Comparison of ENCODE assay signal across 2 cellular contexts in the genomic region with DNA sequence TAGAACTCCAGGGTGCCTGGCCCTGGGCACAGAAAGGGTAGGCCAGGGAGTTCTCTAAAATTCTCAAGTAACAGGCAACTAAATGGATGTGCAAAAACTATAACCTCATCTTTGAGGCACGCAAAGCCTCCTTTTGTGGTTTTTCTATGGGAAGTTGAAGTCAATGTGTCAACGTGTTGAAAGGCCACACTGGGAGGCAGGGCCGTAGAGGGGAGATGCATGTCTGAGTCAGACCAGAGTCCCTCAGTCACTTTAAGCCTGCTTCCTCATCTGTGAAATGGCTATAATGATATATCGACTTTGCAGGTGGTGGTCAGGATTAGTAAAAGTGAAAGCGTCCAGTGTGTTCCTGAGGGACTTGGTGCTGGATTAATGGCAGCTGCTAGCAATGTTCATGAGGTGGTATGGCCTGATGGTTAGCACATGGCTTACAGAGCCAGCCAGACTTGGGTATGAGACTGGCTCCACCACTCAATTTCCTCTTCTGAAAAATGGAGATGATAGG.
TF ChIP-seq lines count a peak whose summit lies in the region.

No MANE protein-coding gene starts in this region.

TF ChIP-seq in IMR-90, 13 proteins besides CTCF, POLR2A, EP300 and RAD21:
- TF ChIP-seq BHLHE40 (IDR thresholded peaks at IDR 0.05; ENCODE audit: low read depth, low read length) (no peak), MAFK (IDR thresholded peaks at IDR 0.05; ENCODE audit: low read depth, low read length) (no peak), RCOR1 (IDR thresholded peaks at IDR 0.05; ENCODE audit: insufficient replicate concordance, low read length) (peak; percentile 29), MAZ (IDR thresholded peaks at IDR 0.05; ENCODE audit: borderline replicate concordance, low read depth, low read length) (no peak)
- TF ChIP-seq, protein P1, sequence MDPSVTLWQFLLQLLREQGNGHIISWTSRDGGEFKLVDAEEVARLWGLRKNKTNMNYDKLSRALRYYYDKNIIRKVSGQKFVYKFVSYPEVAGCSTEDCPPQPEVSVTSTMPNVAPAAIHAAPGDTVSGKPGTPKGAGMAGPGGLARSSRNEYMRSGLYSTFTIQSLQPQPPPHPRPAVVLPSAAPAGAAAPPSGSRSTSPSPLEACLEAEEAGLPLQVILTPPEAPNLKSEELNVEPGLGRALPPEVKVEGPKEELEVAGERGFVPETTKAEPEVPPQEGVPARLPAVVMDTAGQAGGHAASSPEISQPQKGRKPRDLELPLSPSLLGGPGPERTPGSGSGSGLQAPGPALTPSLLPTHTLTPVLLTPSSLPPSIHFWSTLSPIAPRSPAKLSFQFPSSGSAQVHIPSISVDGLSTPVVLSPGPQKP (IDR thresholded peaks at IDR 0.05; ENCODE audit: borderline replicate concordance, low read depth, low read length) = no peak

TF ChIP-seq in GM12878, 131 proteins besides CTCF, POLR2A, EP300 and RAD21 (continues in another document):
- TF ChIP-seq RUNX3 (IDR thresholded peaks at IDR 0.05; ENCODE audit: low read length) (peak; percentile 98), ETV6 (conservative IDR thresholded peaks at IDR 0.05 in 1 of 2, IDR thresholded peaks at IDR 0.05 in 1 of 2; ENCODE audit: borderline replicate concordance in 1 of 2, low read depth in 1 of 2) (peak in 1 of 2 experiments; percentile 76; a peak in 2 of 4 replicates), HDAC6 (IDR thresholded peaks at IDR 0.05; ENCODE audit: unreplicated experiment) (no peak), IKZF1 (conservative IDR thresholded peaks at IDR 0.05) (peak; percentile 99), JUNB (IDR thresholded peaks at IDR 0.05) (peak; percentile 96), SRF (IDR thresholded peaks at IDR 0.05; ENCODE audit: low read depth in 2 of 2, low read length in 2 of 2) (0 out of 4 replicates have a peak, but pooled peaks of 1 of the 2 experiments have one; percentile 52), SMC3 (IDR thresholded peaks at IDR 0.05; ENCODE audit: borderline replicate concordance, low read length) (0 out of 2 replicates have a peak, but pooled peaks have one; percentile 14), CEBPB (IDR thresholded peaks at IDR 0.05; ENCODE audit: borderline replicate concordance in 1 of 2, low read depth in 2 of 2, low read length in 2 of 2) (peak in 1 of 2 experiments; percentile 80; a peak in 1 of 4 replicates), TAF1 (IDR thresholded peaks at IDR 0.05; ENCODE audit: borderline replicate concordance, low read depth, low read length) (no peak), TCF12 (IDR thresholded peaks at IDR 0.05; ENCODE audit: low read depth, low read length) (peak; percentile 97), SIX5 (IDR thresholded peaks at IDR 0.05; ENCODE audit: low read depth, low read length, severe bottlenecking) (no peak), KAT2A (conservative IDR thresholded peaks at IDR 0.05; ENCODE audit: control insufficient read depth, low read depth, low read length) (no peak), ZNF274 (IDR thresholded peaks at IDR 0.05; ENCODE audit: insufficient read depth, insufficient read length) (no peak), ZNF207 (IDR thresholded peaks at IDR 0.05; ENCODE audit: borderline replicate concordance) (0 out of 2 replicates have a peak, but pooled peaks have one; percentile 59), NR2F1 (conservative IDR thresholded peaks at IDR 0.05) (peak; percentile 88), SMAD1 (IDR thresholded peaks at IDR 0.05; ENCODE audit: low read depth, partially characterized antibody) (peak; percentile 40), MTA3 (IDR thresholded peaks at IDR 0.05; ENCODE audit: borderline replicate concordance, low read length) (peak; percentile 45; the same call in 1 of the 2 replicates), MXI1 (IDR thresholded peaks at IDR 0.05; ENCODE audit: low read depth, low read length) (no peak), CBFB (IDR thresholded peaks at IDR 0.05; ENCODE audit: low read depth) (peak; percentile 95), SPI1 (IDR thresholded peaks at IDR 0.05; ENCODE audit: borderline replicate concordance, insufficient read depth, low read depth, low read length) (peak; percentile 39; the same call in 1 of the 2 replicates), CBX5 (IDR thresholded peaks at IDR 0.05; ENCODE audit: low read depth) (peak; percentile 57; the same call in 1 of the 2 replicates), RB1 (IDR thresholded peaks at IDR 0.05; ENCODE audit: borderline replicate concordance) (no peak)
- TF ChIP-seq, protein P2, sequence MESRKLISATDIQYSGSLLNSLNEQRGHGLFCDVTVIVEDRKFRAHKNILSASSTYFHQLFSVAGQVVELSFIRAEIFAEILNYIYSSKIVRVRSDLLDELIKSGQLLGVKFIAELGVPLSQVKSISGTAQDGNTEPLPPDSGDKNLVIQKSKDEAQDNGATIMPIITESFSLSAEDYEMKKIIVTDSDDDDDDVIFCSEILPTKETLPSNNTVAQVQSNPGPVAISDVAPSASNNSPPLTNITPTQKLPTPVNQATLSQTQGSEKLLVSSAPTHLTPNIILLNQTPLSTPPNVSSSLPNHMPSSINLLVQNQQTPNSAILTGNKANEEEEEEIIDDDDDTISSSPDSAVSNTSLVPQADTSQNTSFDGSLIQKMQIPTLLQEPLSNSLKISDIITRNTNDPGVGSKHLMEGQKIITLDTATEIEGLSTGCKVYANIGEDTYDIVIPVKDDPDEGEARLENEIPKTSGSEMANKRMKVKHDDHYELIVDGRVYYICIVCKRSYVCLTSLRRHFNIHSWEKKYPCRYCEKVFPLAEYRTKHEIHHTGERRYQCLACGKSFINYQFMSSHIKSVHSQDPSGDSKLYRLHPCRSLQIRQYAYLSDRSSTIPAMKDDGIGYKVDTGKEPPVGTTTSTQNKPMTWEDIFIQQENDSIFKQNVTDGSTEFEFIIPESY (IDR thresholded peaks at IDR 0.05) = no peak
- TF ChIP-seq, protein P3, sequence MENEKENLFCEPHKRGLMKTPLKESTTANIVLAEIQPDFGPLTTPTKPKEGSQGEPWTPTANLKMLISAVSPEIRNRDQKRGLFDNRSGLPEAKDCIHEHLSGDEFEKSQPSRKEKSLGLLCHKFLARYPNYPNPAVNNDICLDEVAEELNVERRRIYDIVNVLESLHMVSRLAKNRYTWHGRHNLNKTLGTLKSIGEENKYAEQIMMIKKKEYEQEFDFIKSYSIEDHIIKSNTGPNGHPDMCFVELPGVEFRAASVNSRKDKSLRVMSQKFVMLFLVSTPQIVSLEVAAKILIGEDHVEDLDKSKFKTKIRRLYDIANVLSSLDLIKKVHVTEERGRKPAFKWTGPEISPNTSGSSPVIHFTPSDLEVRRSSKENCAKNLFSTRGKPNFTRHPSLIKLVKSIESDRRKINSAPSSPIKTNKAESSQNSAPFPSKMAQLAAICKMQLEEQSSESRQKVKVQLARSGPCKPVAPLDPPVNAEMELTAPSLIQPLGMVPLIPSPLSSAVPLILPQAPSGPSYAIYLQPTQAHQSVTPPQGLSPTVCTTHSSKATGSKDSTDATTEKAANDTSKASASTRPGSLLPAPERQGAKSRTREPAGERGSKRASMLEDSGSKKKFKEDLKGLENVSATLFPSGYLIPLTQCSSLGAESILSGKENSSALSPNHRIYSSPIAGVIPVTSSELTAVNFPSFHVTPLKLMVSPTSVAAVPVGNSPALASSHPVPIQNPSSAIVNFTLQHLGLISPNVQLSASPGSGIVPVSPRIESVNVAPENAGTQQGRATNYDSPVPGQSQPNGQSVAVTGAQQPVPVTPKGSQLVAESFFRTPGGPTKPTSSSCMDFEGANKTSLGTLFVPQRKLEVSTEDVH (IDR thresholded peaks at IDR 0.05; ENCODE audit: low read depth, partially characterized antibody) = no peak
- TF ChIP-seq, protein P4, sequence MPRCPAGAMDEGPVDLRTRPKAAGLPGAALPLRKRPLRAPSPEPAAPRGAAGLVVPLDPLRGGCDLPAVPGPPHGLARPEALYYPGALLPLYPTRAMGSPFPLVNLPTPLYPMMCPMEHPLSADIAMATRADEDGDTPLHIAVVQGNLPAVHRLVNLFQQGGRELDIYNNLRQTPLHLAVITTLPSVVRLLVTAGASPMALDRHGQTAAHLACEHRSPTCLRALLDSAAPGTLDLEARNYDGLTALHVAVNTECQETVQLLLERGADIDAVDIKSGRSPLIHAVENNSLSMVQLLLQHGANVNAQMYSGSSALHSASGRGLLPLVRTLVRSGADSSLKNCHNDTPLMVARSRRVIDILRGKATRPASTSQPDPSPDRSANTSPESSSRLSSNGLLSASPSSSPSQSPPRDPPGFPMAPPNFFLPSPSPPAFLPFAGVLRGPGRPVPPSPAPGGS (IDR thresholded peaks at IDR 0.05; ENCODE audit: borderline replicate concordance, insufficient read depth, low read depth, low read length, poor library complexity, severe bottlenecking) = peak; percentile 76
- TF ChIP-seq, protein P5, sequence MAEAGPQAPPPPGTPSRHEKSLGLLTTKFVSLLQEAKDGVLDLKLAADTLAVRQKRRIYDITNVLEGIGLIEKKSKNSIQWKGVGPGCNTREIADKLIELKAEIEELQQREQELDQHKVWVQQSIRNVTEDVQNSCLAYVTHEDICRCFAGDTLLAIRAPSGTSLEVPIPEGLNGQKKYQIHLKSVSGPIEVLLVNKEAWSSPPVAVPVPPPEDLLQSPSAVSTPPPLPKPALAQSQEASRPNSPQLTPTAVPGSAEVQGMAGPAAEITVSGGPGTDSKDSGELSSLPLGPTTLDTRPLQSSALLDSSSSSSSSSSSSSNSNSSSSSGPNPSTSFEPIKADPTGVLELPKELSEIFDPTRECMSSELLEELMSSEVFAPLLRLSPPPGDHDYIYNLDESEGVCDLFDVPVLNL (IDR thresholded peaks at IDR 0.05; ENCODE audit: low read depth, low read length) = no peak
- TF ChIP-seq, protein P6, sequence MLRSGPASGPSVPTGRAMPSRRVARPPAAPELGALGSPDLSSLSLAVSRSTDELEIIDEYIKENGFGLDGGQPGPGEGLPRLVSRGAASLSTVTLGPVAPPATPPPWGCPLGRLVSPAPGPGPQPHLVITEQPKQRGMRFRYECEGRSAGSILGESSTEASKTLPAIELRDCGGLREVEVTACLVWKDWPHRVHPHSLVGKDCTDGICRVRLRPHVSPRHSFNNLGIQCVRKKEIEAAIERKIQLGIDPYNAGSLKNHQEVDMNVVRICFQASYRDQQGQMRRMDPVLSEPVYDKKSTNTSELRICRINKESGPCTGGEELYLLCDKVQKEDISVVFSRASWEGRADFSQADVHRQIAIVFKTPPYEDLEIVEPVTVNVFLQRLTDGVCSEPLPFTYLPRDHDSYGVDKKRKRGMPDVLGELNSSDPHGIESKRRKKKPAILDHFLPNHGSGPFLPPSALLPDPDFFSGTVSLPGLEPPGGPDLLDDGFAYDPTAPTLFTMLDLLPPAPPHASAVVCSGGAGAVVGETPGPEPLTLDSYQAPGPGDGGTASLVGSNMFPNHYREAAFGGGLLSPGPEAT (IDR thresholded peaks at IDR 0.05; ENCODE audit: low read depth) = peak; percentile 96
- TF ChIP-seq, protein P7, sequence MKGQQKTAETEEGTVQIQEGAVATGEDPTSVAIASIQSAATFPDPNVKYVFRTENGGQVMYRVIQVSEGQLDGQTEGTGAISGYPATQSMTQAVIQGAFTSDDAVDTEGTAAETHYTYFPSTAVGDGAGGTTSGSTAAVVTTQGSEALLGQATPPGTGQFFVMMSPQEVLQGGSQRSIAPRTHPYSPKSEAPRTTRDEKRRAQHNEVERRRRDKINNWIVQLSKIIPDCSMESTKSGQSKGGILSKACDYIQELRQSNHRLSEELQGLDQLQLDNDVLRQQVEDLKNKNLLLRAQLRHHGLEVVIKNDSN (IDR thresholded peaks at IDR 0.05; ENCODE audit: borderline replicate concordance, extremely low read length, insufficient read depth, low read depth, low read length) = no peak
- TF ChIP-seq, protein P8, sequence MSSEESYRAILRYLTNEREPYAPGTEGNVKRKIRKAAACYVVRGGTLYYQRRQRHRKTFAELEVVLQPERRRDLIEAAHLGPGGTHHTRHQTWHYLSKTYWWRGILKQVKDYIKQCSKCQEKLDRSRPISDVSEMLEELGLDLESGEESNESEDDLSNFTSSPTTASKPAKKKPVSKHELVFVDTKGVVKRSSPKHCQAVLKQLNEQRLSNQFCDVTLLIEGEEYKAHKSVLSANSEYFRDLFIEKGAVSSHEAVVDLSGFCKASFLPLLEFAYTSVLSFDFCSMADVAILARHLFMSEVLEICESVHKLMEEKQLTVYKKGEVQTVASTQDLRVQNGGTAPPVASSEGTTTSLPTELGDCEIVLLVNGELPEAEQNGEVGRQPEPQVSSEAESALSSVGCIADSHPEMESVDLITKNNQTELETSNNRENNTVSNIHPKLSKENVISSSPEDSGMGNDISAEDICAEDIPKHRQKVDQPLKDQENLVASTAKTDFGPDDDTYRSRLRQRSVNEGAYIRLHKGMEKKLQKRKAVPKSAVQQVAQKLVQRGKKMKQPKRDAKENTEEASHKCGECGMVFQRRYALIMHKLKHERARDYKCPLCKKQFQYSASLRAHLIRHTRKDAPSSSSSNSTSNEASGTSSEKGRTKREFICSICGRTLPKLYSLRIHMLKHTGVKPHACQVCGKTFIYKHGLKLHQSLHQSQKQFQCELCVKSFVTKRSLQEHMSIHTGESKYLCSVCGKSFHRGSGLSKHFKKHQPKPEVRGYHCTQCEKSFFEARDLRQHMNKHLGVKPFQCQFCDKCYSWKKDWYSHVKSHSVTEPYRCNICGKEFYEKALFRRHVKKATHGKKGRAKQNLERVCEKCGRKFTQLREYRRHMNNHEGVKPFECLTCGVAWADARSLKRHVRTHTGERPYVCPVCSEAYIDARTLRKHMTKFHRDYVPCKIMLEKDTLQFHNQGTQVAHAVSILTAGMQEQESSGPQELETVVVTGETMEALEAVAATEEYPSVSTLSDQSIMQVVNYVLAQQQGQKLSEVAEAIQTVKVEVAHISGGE (CRISPR knock-in tag; IDR thresholded peaks at IDR 0.05) = no peak
- TF ChIP-seq, protein P9, sequence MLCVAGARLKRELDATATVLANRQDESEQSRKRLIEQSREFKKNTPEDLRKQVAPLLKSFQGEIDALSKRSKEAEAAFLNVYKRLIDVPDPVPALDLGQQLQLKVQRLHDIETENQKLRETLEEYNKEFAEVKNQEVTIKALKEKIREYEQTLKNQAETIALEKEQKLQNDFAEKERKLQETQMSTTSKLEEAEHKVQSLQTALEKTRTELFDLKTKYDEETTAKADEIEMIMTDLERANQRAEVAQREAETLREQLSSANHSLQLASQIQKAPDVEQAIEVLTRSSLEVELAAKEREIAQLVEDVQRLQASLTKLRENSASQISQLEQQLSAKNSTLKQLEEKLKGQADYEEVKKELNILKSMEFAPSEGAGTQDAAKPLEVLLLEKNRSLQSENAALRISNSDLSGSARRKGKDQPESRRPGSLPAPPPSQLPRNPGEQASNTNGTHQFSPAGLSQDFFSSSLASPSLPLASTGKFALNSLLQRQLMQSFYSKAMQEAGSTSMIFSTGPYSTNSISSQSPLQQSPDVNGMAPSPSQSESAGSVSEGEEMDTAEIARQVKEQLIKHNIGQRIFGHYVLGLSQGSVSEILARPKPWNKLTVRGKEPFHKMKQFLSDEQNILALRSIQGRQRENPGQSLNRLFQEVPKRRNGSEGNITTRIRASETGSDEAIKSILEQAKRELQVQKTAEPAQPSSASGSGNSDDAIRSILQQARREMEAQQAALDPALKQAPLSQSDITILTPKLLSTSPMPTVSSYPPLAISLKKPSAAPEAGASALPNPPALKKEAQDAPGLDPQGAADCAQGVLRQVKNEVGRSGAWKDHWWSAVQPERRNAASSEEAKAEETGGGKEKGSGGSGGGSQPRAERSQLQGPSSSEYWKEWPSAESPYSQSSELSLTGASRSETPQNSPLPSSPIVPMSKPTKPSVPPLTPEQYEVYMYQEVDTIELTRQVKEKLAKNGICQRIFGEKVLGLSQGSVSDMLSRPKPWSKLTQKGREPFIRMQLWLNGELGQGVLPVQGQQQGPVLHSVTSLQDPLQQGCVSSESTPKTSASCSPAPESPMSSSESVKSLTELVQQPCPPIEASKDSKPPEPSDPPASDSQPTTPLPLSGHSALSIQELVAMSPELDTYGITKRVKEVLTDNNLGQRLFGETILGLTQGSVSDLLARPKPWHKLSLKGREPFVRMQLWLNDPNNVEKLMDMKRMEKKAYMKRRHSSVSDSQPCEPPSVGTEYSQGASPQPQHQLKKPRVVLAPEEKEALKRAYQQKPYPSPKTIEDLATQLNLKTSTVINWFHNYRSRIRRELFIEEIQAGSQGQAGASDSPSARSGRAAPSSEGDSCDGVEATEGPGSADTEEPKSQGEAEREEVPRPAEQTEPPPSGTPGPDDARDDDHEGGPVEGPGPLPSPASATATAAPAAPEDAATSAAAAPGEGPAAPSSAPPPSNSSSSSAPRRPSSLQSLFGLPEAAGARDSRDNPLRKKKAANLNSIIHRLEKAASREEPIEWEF (IDR thresholded peaks at IDR 0.05; ENCODE audit: insufficient replicate concordance, low read depth, low read length) = peak; percentile 41
